In genomic region chr2:222572761-222573174, GRCh38 we compare ENCODE assay signal across 9 cellular contexts.
DNase-seq lines count a peak whose midpoint lies in the region; ATAC-seq, FAIRE-seq and TF ChIP-seq lines count a peak whose summit lies in the region.
"Had no signal": no experiment of that assay in that cellular context is flagged by ENCODE, and none has a peak within 500 bp of the region (broad histone marks: within the 10 kb centered on the region; RNA-seq: fewer than 3 reads in every experiment).

No MANE protein-coding gene starts in this region.

- no peaks in the 10 kb centered on the region for H3K79me1 ChIP-seq in trophoblast cell (ENCODE audit: low read length)

- 9% methylated on average over 1 of the region's 1 CpG for WGBS in HepG2 (ENCODE audit: low lambda C conversion rate)
- no CpG with 5 or more reads among the region's 1 CpG for WGBS in trophoblast cell (ENCODE audit: extremely low coverage, insufficient coverage, insufficient read length)

- DNase-seq in natural killer cell treated with Interleukin-12 subunit alpha and Interleukin-12 subunit beta and Interleukin-15 and Interleukin-18, amount 100 ng/mL, for 72 hours (ENCODE audit: low spot score), result no peak
- DNase-seq in natural killer cell, result no peak
- DNase-seq in astrocyte of the spinal cord (ENCODE audit: low read depth, low spot score), result peak; percentile 73
- peak; percentile 76 for DNase-seq in HepG2 (ENCODE audit: low spot score)
- DNase-seq in trophoblast cell, result no peak
- DNase-seq in stimulated activated naive CD4-positive, alpha-beta T cell (lab: John Stamatoyannopoulos, UW), result no peak
- DNase-seq in NCI-H1436 (lab: John Stamatoyannopoulos, UW), result no peak
- DNase-seq in activated T-cell treated with anti-CD3 and anti-CD28 coated beads, Interleukin-2, amount 50 U/mL, for 48 hours, result no peak

- H3K27ac ChIP-seq in HepG2 (ENCODE audit: extremely low read length, insufficient read depth, low read length), result peak overlapping the region; percentile 45
- H3K27ac ChIP-seq in trophoblast cell (ENCODE audit: low read depth, low read length), result no peak overlapping the region

- H4K20me1 ChIP-seq in HepG2 (ENCODE audit: insufficient read depth, low read length), result no peaks in the 10 kb centered on the region

- H2BK120ac ChIP-seq in trophoblast cell (ENCODE audit: insufficient read depth, low read length, poor library complexity), result no peak overlapping the region

- BruUV-seq in HepG2 (replicated peaks; lab: Mats Ljungman, UMichigan), result no TSS peak

- H4K8ac ChIP-seq in trophoblast cell (ENCODE audit: low read depth, low read length), result no peak overlapping the region

- peak; percentile 81 for FAIRE-seq in HepG2 (lab: Jason Lieb, UNC)
- FAIRE-seq: G401.6 had no signal

- no peak overlapping the region for H3K4ac ChIP-seq in trophoblast cell (ENCODE audit: low read depth, low read length)

- no peak overlapping the region for H2AK5ac ChIP-seq in trophoblast cell (ENCODE audit: low read length)

- intact Hi-C loops in natural killer cell (cut with micrococcal nuclease) (no loop called here), HepG2 (cut with micrococcal nuclease; ENCODE audit: unreplicated experiment) (no loop called here)

- no peak overlapping the region for H4K12ac ChIP-seq in trophoblast cell (ENCODE audit: low read depth, low read length)

- no peak overlapping the region for H3K14ac ChIP-seq in trophoblast cell (ENCODE audit: low read length)

- in situ Hi-C loops in astrocyte of the spinal cord (cut with HindIII; ENCODE audit: low sequenced_read_pairs), result no loop called here
- in situ Hi-C loops in HepG2 (cut with HindIII; ENCODE audit: extremely low pct_ligation_motif_present, low pct_unique_long_range_greater_than_20kb), result no loop called here

- H2AFZ ChIP-seq in HepG2 (ENCODE audit: low read length) (no peak overlapping the region), trophoblast cell (ENCODE audit: insufficient read depth, low read length, poor library complexity) (no peak overlapping the region)

- TF ChIP-seq CTCF in natural killer cell (IDR thresholded peaks at IDR 0.05) (no peak), astrocyte of the spinal cord (IDR thresholded peaks at IDR 0.05; ENCODE audit: low read depth, low read length) (no peak), HepG2 (CRISPR knock-in tag; IDR thresholded peaks at IDR 0.05) (no peak)

- H3K27me3 Mint-ChIP-seq in natural killer cell treated with Interleukin-12 subunit alpha and Interleukin-12 subunit beta and Interleukin-15 and Interleukin-18, amount 100 ng/mL, for 72 hours, result no peaks in the 10 kb centered on the region
- H3K27me3 Mint-ChIP-seq in natural killer cell (ENCODE audit: low read depth in 2 of 2), result no peaks in the 10 kb centered on the region

- no peaks in the 10 kb centered on the region for H3K9me3 ChIP-seq in HepG2 (ENCODE audit: low read length)
- no peaks in the 10 kb centered on the region for H3K9me3 ChIP-seq in trophoblast cell (ENCODE audit: insufficient read depth, low read depth, low read length)

- no peaks in the 10 kb centered on the region for H3K9me3 Mint-ChIP-seq in natural killer cell treated with Interleukin-12 subunit alpha and Interleukin-12 subunit beta and Interleukin-15 and Interleukin-18, amount 100 ng/mL, for 72 hours
- no peaks in the 10 kb centered on the region for H3K9me3 Mint-ChIP-seq in natural killer cell

- ATAC-seq in natural killer cell treated with Interleukin-12 subunit alpha and Interleukin-12 subunit beta and Interleukin-15 and Interleukin-18, amount 100 ng/mL, for 72 hours, result no peak
- ATAC-seq in natural killer cell (no peak), HepG2 (peak; percentile 99)

- H3K18ac ChIP-seq in trophoblast cell (ENCODE audit: low read length), result no peak overlapping the region

- H3K4me1 ChIP-seq in HepG2 (ENCODE audit: insufficient read depth, low read length) (peaks cover 22% of the 10 kb centered on the region), trophoblast cell (ENCODE audit: control insufficient read depth in 1 of 2, insufficient read depth in 2 of 2, low read length in 2 of 2) (peaks cover 0 to 5% of the 10 kb centered on the region in 2 experiments)

- peaks cover 6 to 7% of the 10 kb centered on the region in 2 donors for H3K4me1 Mint-ChIP-seq in natural killer cell treated with Interleukin-12 subunit alpha and Interleukin-12 subunit beta and Interleukin-15 and Interleukin-18, amount 100 ng/mL, for 72 hours (ENCODE audit: low read depth in 2 of 2)
- peaks cover 5 to 10% of the 10 kb centered on the region in 2 donors for H3K4me1 Mint-ChIP-seq in natural killer cell

- H2BK5ac ChIP-seq in trophoblast cell (ENCODE audit: low read depth, low read length, poor library complexity), result no peak overlapping the region

- H3K4me2 ChIP-seq in HepG2 (ENCODE audit: low read depth, low read length) (peak overlapping the region; percentile 1; the same call in 1 of the 2 replicates), trophoblast cell (ENCODE audit: low read length) (no peak overlapping the region)

- H3K27me3 ChIP-seq in HepG2 (ENCODE audit: control insufficient read depth in 1 of 2, insufficient read depth in 2 of 2, low read length in 2 of 2) (no peaks in the 10 kb centered on the region), trophoblast cell (ENCODE audit: insufficient read depth, low read length) (no peaks in the 10 kb centered on the region)

- TF ChIP-seq RAD21 in HepG2 (CRISPR knock-in tag; IDR thresholded peaks at IDR 0.05), result no peak

- TF ChIP-seq EP300 in HepG2 (IDR thresholded peaks at IDR 0.05; ENCODE audit: low read depth in 2 of 2, low read length in 2 of 2), result no peak; a peak in 1 of 4 replicates
- no peak for TF ChIP-seq EP300 in HepG2 (CRISPR knock-in tag; IDR thresholded peaks at IDR 0.05; ENCODE audit: borderline replicate concordance)

- H3K79me2 ChIP-seq in HepG2 (ENCODE audit: insufficient read depth, low read length) (no peaks in the 10 kb centered on the region), trophoblast cell (ENCODE audit: control insufficient read depth, insufficient read depth, low read length, poor library complexity) (no peaks in the 10 kb centered on the region)

- H3K23ac ChIP-seq in trophoblast cell (ENCODE audit: low read length), result no peak overlapping the region

- H3K36me3 ChIP-seq in HepG2 (replicated peaks in 1 of 2; ENCODE audit: control insufficient read depth in 1 of 2, insufficient read depth in 2 of 2, low read length in 2 of 2), result peaks cover 5 to 17% of the 10 kb centered on the region in 2 experiments
- peaks cover 0 to 6% of the 10 kb centered on the region in 2 experiments for H3K36me3 ChIP-seq in trophoblast cell (ENCODE audit: control insufficient read depth in 1 of 2, insufficient read depth in 2 of 2, low read length in 2 of 2)

- H4K91ac ChIP-seq in trophoblast cell (ENCODE audit: low read depth, low read length), result no peak overlapping the region

- TF ChIP-seq POLR2A in HepG2 (IDR thresholded peaks at IDR 0.05; ENCODE audit: insufficient read depth in 1 of 2, low read depth in 2 of 2, low read length in 2 of 2), result no peak

- H2BK12ac ChIP-seq in trophoblast cell (ENCODE audit: low read length), result no peak overlapping the region

- POLR2A ChIA-PET in HepG2 (lab: Yijun Ruan, JAX), result no interaction called here

- CTCF ChIA-PET in HepG2 (lab: Yijun Ruan, JAX; ENCODE audit: low intra/inter-chr PET ratio, low total read pairs), result no interaction called here

- no peak overlapping the region for H3K4me3 ChIP-seq in astrocyte of the spinal cord (ENCODE audit: low read depth, low read length)
- H3K4me3 ChIP-seq in HepG2 (replicated peaks in 1 of 3; ENCODE audit: insufficient read depth in 1 of 3, low read depth in 2 of 3, low read length in 3 of 3), result no peak overlapping the region
- H3K4me3 ChIP-seq in trophoblast cell (ENCODE audit: low read depth, low read length), result no peak overlapping the region

- peaks cover 21% of the 10 kb centered on the region for H3K36me3 Mint-ChIP-seq in natural killer cell treated with Interleukin-12 subunit alpha and Interleukin-12 subunit beta and Interleukin-15 and Interleukin-18, amount 100 ng/mL, for 72 hours
- peaks cover 7% of the 10 kb centered on the region for H3K36me3 Mint-ChIP-seq in natural killer cell

- H3K27ac Mint-ChIP-seq in natural killer cell treated with Interleukin-12 subunit alpha and Interleukin-12 subunit beta and Interleukin-15 and Interleukin-18, amount 100 ng/mL, for 72 hours, result peak overlapping the region; percentile 6 to 19
- H3K27ac Mint-ChIP-seq in natural killer cell, result no peak overlapping the region

- H3K9ac ChIP-seq in HepG2 (ENCODE audit: insufficient read depth, low read depth, low read length) (no peak overlapping the region), trophoblast cell (ENCODE audit: low read length) (no peak overlapping the region)

- H3K4me3 Mint-ChIP-seq in natural killer cell treated with Interleukin-12 subunit alpha and Interleukin-12 subunit beta and Interleukin-15 and Interleukin-18, amount 100 ng/mL, for 72 hours, result no peak overlapping the region
- H3K4me3 Mint-ChIP-seq in natural killer cell, result no peak overlapping the region

TF ChIP-seq in HepG2, 621 proteins besides CTCF, POLR2A, EP300 and RAD21 (continues in another document):
- TF ChIP-seq, protein P1, sequence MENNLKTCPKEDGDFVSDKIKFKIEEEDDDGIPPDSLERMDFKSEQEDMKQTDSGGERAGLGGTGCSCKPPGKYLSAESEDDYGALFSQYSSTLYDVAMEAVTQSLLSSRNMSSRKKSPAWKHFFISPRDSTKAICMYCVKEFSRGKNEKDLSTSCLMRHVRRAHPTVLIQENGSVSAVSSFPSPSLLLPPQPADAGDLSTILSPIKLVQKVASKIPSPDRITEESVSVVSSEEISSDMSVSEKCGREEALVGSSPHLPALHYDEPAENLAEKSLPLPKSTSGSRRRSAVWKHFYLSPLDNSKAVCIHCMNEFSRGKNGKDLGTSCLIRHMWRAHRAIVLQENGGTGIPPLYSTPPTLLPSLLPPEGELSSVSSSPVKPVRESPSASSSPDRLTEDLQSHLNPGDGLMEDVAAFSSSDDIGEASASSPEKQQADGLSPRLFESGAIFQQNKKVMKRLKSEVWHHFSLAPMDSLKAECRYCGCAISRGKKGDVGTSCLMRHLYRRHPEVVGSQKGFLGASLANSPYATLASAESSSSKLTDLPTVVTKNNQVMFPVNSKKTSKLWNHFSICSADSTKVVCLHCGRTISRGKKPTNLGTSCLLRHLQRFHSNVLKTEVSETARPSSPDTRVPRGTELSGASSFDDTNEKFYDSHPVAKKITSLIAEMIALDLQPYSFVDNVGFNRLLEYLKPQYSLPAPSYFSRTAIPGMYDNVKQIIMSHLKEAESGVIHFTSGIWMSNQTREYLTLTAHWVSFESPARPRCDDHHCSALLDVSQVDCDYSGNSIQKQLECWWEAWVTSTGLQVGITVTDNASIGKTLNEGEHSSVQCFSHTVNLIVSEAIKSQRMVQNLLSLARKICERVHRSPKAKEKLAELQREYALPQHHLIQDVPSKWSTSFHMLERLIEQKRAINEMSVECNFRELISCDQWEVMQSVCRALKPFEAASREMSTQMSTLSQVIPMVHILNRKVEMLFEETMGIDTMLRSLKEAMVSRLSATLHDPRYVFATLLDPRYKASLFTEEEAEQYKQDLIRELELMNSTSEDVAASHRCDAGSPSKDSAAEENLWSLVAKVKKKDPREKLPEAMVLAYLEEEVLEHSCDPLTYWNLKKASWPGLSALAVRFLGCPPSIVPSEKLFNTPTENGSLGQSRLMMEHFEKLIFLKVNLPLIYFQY (CRISPR knock-in tag; IDR thresholded peaks at IDR 0.05; ENCODE audit: borderline replicate concordance), result peak; percentile 49; the same call in 1 of the 2 replicates
- TF ChIP-seq ONECUT2 (CRISPR knock-in tag; IDR thresholded peaks at IDR 0.05), result 0 out of 2 replicates have a peak, but pooled peaks have one; percentile 49

Comparison
In these comparisons a context has a peak if more than half of its experiments do, and no peak if none do; other contexts are left out.
1. H3K27ac Mint-ChIP-seq: peak in natural killer cell treated with Interleukin-12 subunit alpha and Interleukin-12 subunit beta and Interleukin-15 and Interleukin-18, amount 100 ng/mL, for 72 hours (2 of 2); none in natural killer cell (0 of 2).
2. DNase-seq: peak in astrocyte of the spinal cord (single experiment) and HepG2 (single experiment); none in natural killer cell treated with Interleukin-12 subunit alpha and Interleukin-12 subunit beta and Interleukin-15 and Interleukin-18, amount 100 ng/mL, for 72 hours (single experiment), natural killer cell (single experiment), trophoblast cell (0 of 2), stimulated activated naive CD4-positive, alpha-beta T cell (0 of 6), NCI-H1436 (single experiment) and activated T-cell treated with anti-CD3 and anti-CD28 coated beads, Interleukin-2, amount 50 U/mL, for 48 hours (0 of 2).